Comparison of ENCODE assay signal across 27 cellular contexts in the genomic region with DNA sequence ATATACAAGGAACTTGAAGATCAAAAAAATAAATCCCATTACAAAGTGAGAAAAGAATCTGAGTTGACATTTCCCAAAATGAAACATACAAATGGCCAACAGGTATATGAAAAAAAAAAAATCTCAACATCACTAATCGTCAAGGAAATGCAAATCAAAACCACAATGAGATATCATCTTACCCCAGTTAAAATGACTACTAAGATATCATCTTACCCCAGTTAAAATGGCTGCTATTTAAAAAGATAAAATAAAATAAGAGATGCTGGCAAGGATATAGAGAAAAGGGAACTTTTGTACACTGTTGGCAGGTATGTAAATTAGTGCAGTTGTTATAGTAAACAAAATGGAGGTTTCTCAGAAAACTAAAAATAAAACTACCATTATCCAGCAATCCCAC. TPM values are rescaled to one million over a fixed set of nuclear protein-coding genes. Genes with fewer than 3 reads are reported as not detected.
A peak's percentile ranks its signal among the peaks of the same experiment; 100 is the strongest.
DNase-seq lines count a peak whose midpoint lies in the region; ATAC-seq and TF ChIP-seq lines count a peak whose summit lies in the region.
"Had no signal": no experiment of that assay in that cellular context is flagged by ENCODE, and none has a peak within 500 bp of the region (broad histone marks: within the 10 kb centered on the region; RNA-seq: fewer than 3 reads in every experiment).

No MANE protein-coding gene starts in this region.

- CTCF ChIA-PET in SK-N-SH (lab: Yijun Ruan, JAX): interaction anchor here (0.6 kb wide), 1 partner anchor 87 kb away, joined by 3 read pairs; no protein-coding TSS in a partner anchor

- POLR2A ChIA-PET in SK-N-SH (lab: Yijun Ruan, JAX): no interaction called here

- no peaks in the 10 kb centered on the region for H3K79me2 ChIP-seq in SK-N-SH (ENCODE audit: insufficient read depth)

- no peak overlapping the region; the same call in 1 of the 2 replicates for H3K4me2 ChIP-seq in SK-N-SH
- H3K4me2 ChIP-seq: BLaER1 treated with 17β-estradiol and CSF1 and Interleukin-3, amounts not matched to agents 10 nM and 100 nM had no signal

- peak overlapping the region; percentile 79; the same call in 1 of the 2 replicates for H2AFZ ChIP-seq in SK-N-SH (ENCODE audit: low read depth)

- H3F3A ChIP-seq in SK-N-SH (replicated peaks; ENCODE audit: insufficient read depth): peaks cover 17% of the 10 kb centered on the region

- H4K20me1 ChIP-seq in SK-N-SH (ENCODE audit: insufficient read depth): no peaks in the 10 kb centered on the region
- H4K20me1 ChIP-seq: BLaER1 treated with 17β-estradiol and CSF1 and Interleukin-3, amounts not matched to agents 10 nM and 100 nM had no signal

- H3K27me3 ChIP-seq in SK-N-SH (ENCODE audit: insufficient read depth) (no peaks in the 10 kb centered on the region), foreskin keratinocyte (no peaks in the 10 kb centered on the region), gastrocnemius medialis (no peaks in the 10 kb centered on the region)
- H3K27me3 ChIP-seq: BLaER1 treated with 17β-estradiol and CSF1 and Interleukin-3, amounts not matched to agents 10 nM and 100 nM; Peyer's patch had no signal

- H3K4me3 ChIP-seq in SK-N-SH (ENCODE audit: low read depth in 2 of 2, low read length in 1 of 2): no peak overlapping the region
- H3K4me3 ChIP-seq in gastrocnemius medialis: no peak overlapping the region
- H3K4me3 ChIP-seq: BLaER1 treated with 17β-estradiol and CSF1 and Interleukin-3, amounts not matched to agents 10 nM and 100 nM; GM12878; Peyer's patch had no signal

- no peak for TF ChIP-seq RAD21 in SK-N-SH (IDR thresholded peaks at IDR 0.05; ENCODE audit: low read length)

- H3K9me3 ChIP-seq in SK-N-SH (no peaks in the 10 kb centered on the region), gastrocnemius medialis (no peaks in the 10 kb centered on the region)
- H3K9me3 ChIP-seq: BLaER1 treated with 17β-estradiol and CSF1 and Interleukin-3, amounts not matched to agents 10 nM and 100 nM; Caco-2; Peyer's patch had no signal

- H3K4me1 ChIP-seq in SK-N-SH (ENCODE audit: control insufficient read depth in 1 of 2, insufficient read depth in 2 of 2, low read depth in 1 of 2, low read length in 1 of 2): peaks cover 0 to 16% of the 10 kb centered on the region in 2 experiments
- H3K4me1 ChIP-seq in foreskin keratinocyte: peaks cover 21% of the 10 kb centered on the region
- H3K4me1 ChIP-seq in gastrocnemius medialis: peaks cover 9 to 15% of the 10 kb centered on the region in 2 donors
- H3K4me1 ChIP-seq: BLaER1 treated with 17β-estradiol and CSF1 and Interleukin-3, amounts not matched to agents 10 nM and 100 nM; Caco-2; Peyer's patch had no signal

- in situ Hi-C loops in gastrocnemius medialis (cut with MboI; ENCODE audit: low sequenced_read_pairs in 4 of 4): no loop called here

- DNase-seq in ELR (ENCODE audit: low read depth) (peak; percentile 18), HT1080 (ENCODE audit: low read depth) (peak; percentile 62), SK-N-SH (no peak), foreskin keratinocyte (no peak), omental fat pad (ENCODE audit: low spot score) (no peak), HuH-7 (ENCODE audit: low spot score) (no peak), gastrocnemius medialis (no peak), AG08395 (ENCODE audit: low spot score) (no peak)
- DNase-seq: Caco-2, DMS 273 treated with DMSO at 0.1 percent for 48 hours, DMS79 treated with DMSO at 0.1 percent for 48 hours, H7, Kasumi-1, NCI-H1092, NCI-H1436 treated with DMSO at 0.1 percent for 48 hours, NCI-H1930, NCI-H2171, NCI-H345, NCI-H524, NCI-H82, Peyer's patch, SW 1271 had no signal

- TF ChIP-seq CTCF in SK-N-SH (IDR thresholded peaks at IDR 0.05) (peak; percentile 18; the same call in 1 of the 2 replicates), foreskin keratinocyte (conservative IDR thresholded peaks at IDR 0.05) (no peak), omental fat pad (IDR thresholded peaks at IDR 0.05) (no peak), gastrocnemius medialis (IDR thresholded peaks at IDR 0.05 in 4 of 5, conservative IDR thresholded peaks at IDR 0.05 in 1 of 5) (no peak)

- H3K27ac ChIP-seq in SK-N-SH (ENCODE audit: low read depth in 2 of 2, low read length in 1 of 2): peak overlapping the region in 1 of 2 experiments; percentile 98; a peak in 2 of 4 replicates
- H3K27ac ChIP-seq in foreskin keratinocyte: peak overlapping the region; percentile 70
- H3K27ac ChIP-seq in gastrocnemius medialis: no peak overlapping the region
- H3K27ac ChIP-seq: BLaER1 treated with 17β-estradiol and CSF1 and Interleukin-3, amounts not matched to agents 10 nM and 100 nM; Peyer's patch had no signal

- H3K9me2 ChIP-seq in SK-N-SH: no peaks in the 10 kb centered on the region

- 27% methylated on average over 1 of the region's 1 CpG for WGBS in SK-N-SH (ENCODE audit: low lambda C conversion rate)

- H3K36me3 ChIP-seq in SK-N-SH (replicated peaks in 1 of 2; ENCODE audit: control insufficient read depth in 1 of 2, insufficient read depth in 2 of 2, low read length in 1 of 2) (no peaks in the 10 kb centered on the region), gastrocnemius medialis (no peaks in the 10 kb centered on the region)
- H3K36me3 ChIP-seq: BLaER1 treated with 17β-estradiol and CSF1 and Interleukin-3, amounts not matched to agents 10 nM and 100 nM; Peyer's patch had no signal

- H3K9ac ChIP-seq in SK-N-SH: no peak overlapping the region
- H3K9ac ChIP-seq: BLaER1 treated with 17β-estradiol and CSF1 and Interleukin-3, amounts not matched to agents 10 nM and 100 nM had no signal

- TF ChIP-seq EP300 in SK-N-SH (IDR thresholded peaks at IDR 0.05; ENCODE audit: borderline replicate concordance in 1 of 2, low read depth in 1 of 2, low read length in 1 of 2): no peak

- no peak for TF ChIP-seq POLR2A in gastrocnemius medialis (IDR thresholded peaks at IDR 0.05)

- intact Hi-C loops in gastrocnemius medialis (cut with DNase I; ENCODE audit: low total_unique reads): no loop called here

- no peak for ATAC-seq in foreskin keratinocyte
- no peak for ATAC-seq in omental fat pad (ENCODE audit: low FRiP score)
- ATAC-seq in gastrocnemius medialis: no peak
- ATAC-seq: GM12878 had no signal

TF ChIP-seq in SK-N-SH, 30 proteins besides CTCF, POLR2A, EP300 and RAD21:
- TF ChIP-seq SIN3A (IDR thresholded peaks at IDR 0.05; ENCODE audit: borderline replicate concordance, low read depth, low read length) (no peak), TCF12 (IDR thresholded peaks at IDR 0.05) (no peak), RXRA (IDR thresholded peaks at IDR 0.05; ENCODE audit: borderline replicate concordance, low read depth) (no peak), MEF2A (IDR thresholded peaks at IDR 0.05; ENCODE audit: borderline replicate concordance, low read depth) (no peak), YY1 (IDR thresholded peaks at IDR 0.05; ENCODE audit: low read depth) (peak; percentile 62; the same call in 1 of the 2 replicates)

RNA-seq across cellular contexts. Expression of gene PLEKHG7, which starts 44.4 kb away (rescaled TPM):
- not detected in 2 replicates for total RNA-seq in HT1080 (2014; rRNA removed; shearing (Covaris generic))
- not detected in 2 replicates for polyA plus RNA-seq in HT1080 (2015; cell fraction: cytosol; rRNA removed)
- polyA plus RNA-seq in HT1080 (2015; cell fraction: nucleus; rRNA removed): 0.05 TPM in 1 of 2 replicates, not detected in the other
- polyA plus RNA-seq in SK-N-SH (2012; rRNA removed) (not detected in 2 replicates), foreskin keratinocyte (not detected in 2 replicates)
- not detected in 2 replicates for polyA plus RNA-seq in SK-N-SH (2012; cell fraction: cytosol; rRNA removed)
- polyA plus RNA-seq in SK-N-SH (2012; cell fraction: nucleus; rRNA removed): not detected in 2 replicates
- total RNA-seq in foreskin keratinocyte (not detected in 2 replicates), omental fat pad (under 1 TPM in 1 of 4 donors, not detected in 3; 0.12 TPM), gastrocnemius medialis (not detected)
- total RNA-seq: A673; CD4-positive, alpha-beta memory T cell; H7; SK-MEL-5 had no signal

Comparison
In these comparisons a context has a peak if more than half of its experiments do, and no peak if none do; other contexts are left out.
1. DNase-seq: peak in ELR (single experiment) and HT1080 (single experiment); none in SK-N-SH (single experiment), foreskin keratinocyte (0 of 2), omental fat pad (single experiment), HuH-7 (single experiment), gastrocnemius medialis (0 of 2) and AG08395 (single experiment).